ENCODE assay signal across 8 cellular contexts in the genomic region with DNA sequence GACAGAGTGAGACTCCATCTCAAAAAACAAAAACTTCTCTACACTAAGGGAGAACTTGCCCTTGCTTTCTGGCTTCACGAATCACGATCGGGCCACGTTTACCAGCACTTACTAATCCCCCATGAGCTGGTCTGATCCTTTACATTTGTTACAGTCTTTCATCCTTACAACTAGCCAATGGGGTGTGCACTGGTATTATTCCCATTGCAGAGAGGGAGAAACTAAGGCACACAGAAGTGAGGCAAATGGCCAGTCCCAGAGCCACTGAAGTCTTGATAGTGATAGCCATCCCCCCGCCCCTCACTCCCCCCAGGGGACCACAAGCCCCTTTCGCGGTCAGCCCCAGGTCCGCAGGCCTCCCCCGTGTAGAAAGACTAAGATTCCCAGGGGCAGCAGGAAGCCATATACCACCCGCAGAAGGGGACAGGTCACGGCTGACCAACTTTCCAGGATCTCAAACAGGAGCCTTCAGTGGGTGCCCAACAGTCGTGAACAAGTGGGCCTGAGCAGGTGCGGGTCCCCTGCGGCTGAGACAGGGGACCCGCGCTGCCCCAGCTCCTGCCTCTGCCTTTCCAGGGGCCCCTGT.
A peak's percentile ranks its signal among the peaks of the same experiment; 100 is the strongest.
DNase-seq lines count a peak whose midpoint lies in the region; ATAC-seq, FAIRE-seq and TF ChIP-seq lines count a peak whose summit lies in the region.

No MANE protein-coding gene starts in this region.

- H3K36me3 ChIP-seq in brain microvascular endothelial cell (replicated peaks), result no peaks in the 10 kb centered on the region
- no peaks in the 10 kb centered on the region for H3K36me3 ChIP-seq in muscle layer of duodenum (ENCODE audit: control insufficient read depth in 1 of 2, insufficient read depth in 2 of 2, low read length in 2 of 2)

- in situ Hi-C loops in brain microvascular endothelial cell (cut with HindIII; ENCODE audit: low pct_ligation_motif_present, low sequenced_read_pairs), result no loop called here

- TF ChIP-seq CTCF in AG09309 (IDR thresholded peaks at IDR 0.05; ENCODE audit: control insufficient read depth, insufficient read depth, low read depth, low read length, missing control alignments) (no peak), brain microvascular endothelial cell (IDR thresholded peaks at IDR 0.05; ENCODE audit: low read depth, low read length, missing control alignments) (no peak)

- H3K4me1 ChIP-seq in muscle layer of duodenum (ENCODE audit: control insufficient read depth in 1 of 2, insufficient read depth in 2 of 2, low read length in 2 of 2), result peaks cover 5 to 19% of the 10 kb centered on the region in 2 donors

- no peaks in the 10 kb centered on the region for H3K9me3 ChIP-seq in muscle layer of duodenum (ENCODE audit: control insufficient read depth in 1 of 2, low read length in 2 of 2)

- peak; percentile 1 for ATAC-seq in HG03108 (IDR thresholded peaks at IDR 0.05; ENCODE audit: unreplicated experiment)

- H3K27me3 ChIP-seq in brain microvascular endothelial cell (replicated peaks) (no peaks in the 10 kb centered on the region), muscle layer of duodenum (ENCODE audit: low read depth, low read length) (no peaks in the 10 kb centered on the region)

- H3K4me3 ChIP-seq in AG09309 (ENCODE audit: control insufficient read depth, low read depth, low read length) (peak overlapping the region; percentile 61), brain microvascular endothelial cell (ENCODE audit: low read depth, low read length) (peak overlapping the region; percentile 54), muscle layer of duodenum (ENCODE audit: low read depth in 1 of 2, low read length in 2 of 2) (peak overlapping the region; percentile 64 to 74)

- no peak for FAIRE-seq in RCC 7860 (lab: Jason Lieb, UNC)

- H3K27ac ChIP-seq in brain microvascular endothelial cell, result no peak overlapping the region
- H3K27ac ChIP-seq in muscle layer of duodenum (ENCODE audit: low read length), result no peak overlapping the region

- no peak for DNase-seq in AG09309 (ENCODE audit: low read depth)
- DNase-seq in brain microvascular endothelial cell, result no peak
- no peak for DNase-seq in NCI-H2196 (lab: John Stamatoyannopoulos, UW; ENCODE audit: unreplicated experiment)
- DNase-seq in SIG-M5 treated with dmso at 0.1 percent for 504 hours (lab: John Stamatoyannopoulos, UW; ENCODE audit: unreplicated experiment), result no peak
- no peak for DNase-seq in DMS79 (lab: John Stamatoyannopoulos, UW)
- DNase-seq in RCC 7860 (ENCODE audit: low spot score), result no peak
